ENCODE assay signal across 8 cellular contexts in genomic region chr6:145815351-145815772, GRCh38. TPM values are rescaled to one million over a fixed set of nuclear protein-coding genes. Genes with fewer than 3 reads are reported as not detected.
DNase-seq lines count a peak whose midpoint lies in the region; ATAC-seq and TF ChIP-seq lines count a peak whose summit lies in the region.

No MANE protein-coding gene starts in this region.

- peaks cover 65% of the 10 kb centered on the region for H3K4me1 Mint-ChIP-seq in central memory CD8-positive, alpha-beta T cell

- DNase-seq in NCI-H82 (lab: John Stamatoyannopoulos, UW) (peak; percentile 74), NCI-H82 treated with DMSO at 0.1 percent for 48 hours (lab: John Stamatoyannopoulos, UW; ENCODE audit: unreplicated experiment) (no peak), HFF-Myc (ENCODE audit: extremely low read depth, low read depth) (no peak), NCI-H345 (lab: John Stamatoyannopoulos, UW) (peak; percentile 43), left kidney (ENCODE audit: low read depth, low spot score) (peak; percentile 81), thoracic aorta (ENCODE audit: low spot score) (no peak)
- DNase-seq in central memory CD8-positive, alpha-beta T cell (ENCODE audit: low spot score in 2 of 2): no peak
- DNase-seq in activated CD4-positive, alpha-beta T cell treated with anti-CD3 and anti-CD28 coated beads for 1 hour: no peak

- peak overlapping the region; percentile 90 to 94 for H3K27ac ChIP-seq in thoracic aorta

- no peaks in the 10 kb centered on the region for H3K9me3 Mint-ChIP-seq in central memory CD8-positive, alpha-beta T cell

- ATAC-seq in central memory CD8-positive, alpha-beta T cell (replicated peaks; ENCODE audit: extremely low read depth, poor library complexity, severe bottlenecking): no peak
- no peak for ATAC-seq in thoracic aorta (ENCODE audit: insufficient number of reproducible peaks, low FRiP score, low read depth)

- H3K27ac Mint-ChIP-seq in central memory CD8-positive, alpha-beta T cell (ENCODE audit: low read depth): peak overlapping the region; percentile 91

- H3K9me3 ChIP-seq in thoracic aorta: no peaks in the 10 kb centered on the region

- peaks cover 12% of the 10 kb centered on the region for H3K36me3 Mint-ChIP-seq in central memory CD8-positive, alpha-beta T cell (ENCODE audit: insufficient read depth)

- no peaks in the 10 kb centered on the region for H3K36me3 ChIP-seq in thoracic aorta

- TF ChIP-seq CTCF in HFF-Myc (IDR thresholded peaks at IDR 0.05; ENCODE audit: low read depth, low read length, missing control alignments) (no peak), thoracic aorta (IDR thresholded peaks at IDR 0.05) (no peak)

- H3K27me3 Mint-ChIP-seq in central memory CD8-positive, alpha-beta T cell: no peaks in the 10 kb centered on the region

- H3K4me3 ChIP-seq in HFF-Myc (replicated peaks; ENCODE audit: low read depth, low read length): peak overlapping the region; percentile 79
- H3K4me3 ChIP-seq in thoracic aorta: peak overlapping the region; percentile 87

- peak overlapping the region; percentile 91 for H3K4me3 Mint-ChIP-seq in central memory CD8-positive, alpha-beta T cell

- H3K27me3 ChIP-seq in thoracic aorta (replicated peaks; ENCODE audit: insufficient read depth): no peaks in the 10 kb centered on the region

- H3K4me1 ChIP-seq in thoracic aorta (ENCODE audit: control insufficient read depth in 1 of 2, low read depth in 2 of 2): peaks cover 19 to 39% of the 10 kb centered on the region in 2 donors

RNA-seq across cellular contexts. Expression of gene FBXO30, which starts 0.8 kb away (rescaled TPM):
- total RNA-seq in thoracic aorta: 10 to 100 TPM in 1 of 2 donors, 1 to 10 TPM in 1; 8.0 to 20.5 TPM

Comparison
In these comparisons a context has a peak if more than half of its experiments do, and no peak if none do; other contexts are left out.
1. DNase-seq: peak in NCI-H82 (single experiment), NCI-H345 (single experiment) and left kidney (single experiment); none in NCI-H82 treated with DMSO at 0.1 percent for 48 hours (single experiment), HFF-Myc (single experiment), central memory CD8-positive, alpha-beta T cell (0 of 2), thoracic aorta (single experiment) and activated CD4-positive, alpha-beta T cell treated with anti-CD3 and anti-CD28 coated beads for 1 hour (single experiment).